Comparison of ENCODE assay signal across 22 cellular contexts in genomic region chr2:179435021-179435420, GRCh38.
A peak's percentile ranks its signal among the peaks of the same experiment; 100 is the strongest.
DNase-seq lines count a peak whose midpoint lies in the region; ATAC-seq and TF ChIP-seq lines count a peak whose summit lies in the region.
"Had no signal": no experiment of that assay in that cellular context is flagged by ENCODE, and none has a peak within 500 bp of the region (broad histone marks: within the 10 kb centered on the region; RNA-seq: fewer than 3 reads in every experiment).

No MANE protein-coding gene starts in this region.

- TF ChIP-seq CTCF in GM23338 (conservative IDR thresholded peaks at IDR 0.05; ENCODE audit: low read depth in 2 of 2) (no peak), osteoblast (IDR thresholded peaks at IDR 0.05; ENCODE audit: extremely low read depth, low read depth, low read length) (no peak), lower leg skin (IDR thresholded peaks at IDR 0.05) (no peak)

- H3K36me3 Mint-ChIP-seq in GM23338 (ENCODE audit: low read depth), result no peaks in the 10 kb centered on the region
- H3K36me3 Mint-ChIP-seq in activated T-cell treated with anti-CD3 and anti-CD28 coated beads, Interleukin-2, amount 50 U/mL, for 72 hours (ENCODE audit: insufficient read depth in 2 of 2), result no peaks in the 10 kb centered on the region

- H3K79me2 ChIP-seq in GM23338 (replicated peaks; ENCODE audit: insufficient read depth) (no peaks in the 10 kb centered on the region), osteoblast (ENCODE audit: insufficient read depth, low read length) (no peaks in the 10 kb centered on the region)

- no peaks in the 10 kb centered on the region for H3K9me2 ChIP-seq in GM23338 (ENCODE audit: insufficient read depth)

- H3K27ac Mint-ChIP-seq in GM23338, result no peak overlapping the region
- no peak overlapping the region for H3K27ac Mint-ChIP-seq in activated T-cell treated with anti-CD3 and anti-CD28 coated beads, Interleukin-2, amount 50 U/mL, for 72 hours
- H3K27ac Mint-ChIP-seq: CD4-positive, alpha-beta T cell had no signal

- H3K27ac ChIP-seq in GM23338 (ENCODE audit: low read depth) (peak overlapping the region; percentile 35; the same call in 1 of the 2 replicates), osteoblast (ENCODE audit: low read depth, low read length) (no peak overlapping the region)
- H3K27ac ChIP-seq: BLaER1, HL-60, Peyer's patch had no signal

- H3F3A ChIP-seq in GM23338 (replicated peaks; ENCODE audit: low read depth), result no peaks in the 10 kb centered on the region

- no peaks in the 10 kb centered on the region for H3K27me3 Mint-ChIP-seq in GM23338 (ENCODE audit: insufficient read depth, low read depth, poor library complexity)
- peaks cover 9% of the 10 kb centered on the region for H3K27me3 Mint-ChIP-seq in activated T-cell treated with anti-CD3 and anti-CD28 coated beads, Interleukin-2, amount 50 U/mL, for 72 hours (ENCODE audit: low read depth)

- DNase-seq in AG08395 (ENCODE audit: low spot score), result peak; percentile 18
- no peak for DNase-seq in GM23338 (ENCODE audit: low spot score)
- peak; percentile 26 for DNase-seq in dedifferentiated amniotic fluid mesenchymal stem cell (ENCODE audit: extremely low spot score)
- no peak for DNase-seq in osteoblast (ENCODE audit: insufficient read length, low spot score, missing footprints)
- DNase-seq in activated T-cell treated with anti-CD3 and anti-CD28 coated beads, Interleukin-2, amount 50 U/mL, for 72 hours, result no peak
- DNase-seq in AML-193 (lab: John Stamatoyannopoulos, UW), result no peak
- DNase-seq in lower leg skin (ENCODE audit: low spot score in 2 of 2), result no peak
- DNase-seq in NOMO-1 (lab: John Stamatoyannopoulos, UW; ENCODE audit: unreplicated experiment in 2 of 2), result no peak
- DNase-seq: CD4-positive, alpha-beta T cell; COR-L47; DMS79; KG1; NCI-H1092 treated with DMSO at 0.1 percent for 48 hours; NCI-H2029 treated with DMSO at 0.1 percent for 48 hours; NCI-H226; NCI-H510A treated with DMSO at 0.1 percent for 48 hours; NCI-H774; Peyer's patch; Right ventricle myocardium superior had no signal

- H3K9me3 ChIP-seq in osteoblast (ENCODE audit: low read depth, low read length), result no peaks in the 10 kb centered on the region
- H3K9me3 ChIP-seq: BLaER1, HAP-1, Peyer's patch had no signal

- intact Hi-C loops in lower leg skin (cut with DNase I; ENCODE audit: low total_unique reads), result no loop called here

- H3K4me2 ChIP-seq in GM23338 (peak overlapping the region; percentile 0; the same call in 1 of the 2 replicates), osteoblast (ENCODE audit: insufficient read depth, low read length) (peak overlapping the region; percentile 41)
- H3K4me2 ChIP-seq: BLaER1 had no signal

- H3K27me3 ChIP-seq in GM23338 (ENCODE audit: insufficient read depth), result no peaks in the 10 kb centered on the region
- H3K27me3 ChIP-seq in osteoblast (ENCODE audit: insufficient read depth, low read length), result no peaks in the 10 kb centered on the region
- H3K27me3 ChIP-seq: BLaER1, Peyer's patch had no signal

- ATAC-seq in GM23338, result no peak
- no peak for ATAC-seq in activated T-cell treated with anti-CD3 and anti-CD28 coated beads, Interleukin-2, amount 50 U/mL, for 72 hours (replicated peaks in 1 of 2)

- TF ChIP-seq POLR2A in lower leg skin (IDR thresholded peaks at IDR 0.05), result no peak

- H3K36me3 ChIP-seq in GM23338 (ENCODE audit: insufficient read depth) (no peaks in the 10 kb centered on the region), osteoblast (ENCODE audit: insufficient read depth, low read length) (no peaks in the 10 kb centered on the region)
- H3K36me3 ChIP-seq: BLaER1, HAP-1, Peyer's patch had no signal

- H3K4me1 ChIP-seq in GM23338 (ENCODE audit: insufficient read depth) (peaks cover 31% of the 10 kb centered on the region), osteoblast (ENCODE audit: insufficient read depth, low read length) (no peaks in the 10 kb centered on the region)
- H3K4me1 ChIP-seq: BLaER1, Peyer's patch had no signal

- 58 to 71% methylated on average over 4 of the region's 4 CpGs for WGBS in lower leg skin, 2 donors

- H4K20me1 ChIP-seq in GM23338 (replicated peaks; ENCODE audit: insufficient read depth) (no peaks in the 10 kb centered on the region), osteoblast (ENCODE audit: insufficient read depth, low read length) (no peaks in the 10 kb centered on the region)
- H4K20me1 ChIP-seq: BLaER1 had no signal

- H2AFZ ChIP-seq in GM23338 (0 out of 2 replicates have a peak overlapping the region, but pooled peaks have one; percentile 7), osteoblast (ENCODE audit: low read length) (peak overlapping the region; percentile 76)

- H3K4me3 ChIP-seq in GM23338, result no peak overlapping the region
- peak overlapping the region; percentile 12 for H3K4me3 ChIP-seq in osteoblast (ENCODE audit: insufficient read depth, low read length)
- H3K4me3 ChIP-seq in lower leg skin (ENCODE audit: low read depth, poor library complexity, severe bottlenecking), result no peak overlapping the region
- H3K4me3 ChIP-seq: BLaER1, HAP-1, Peyer's patch had no signal

- no peak overlapping the region for H3K4me3 Mint-ChIP-seq in GM23338
- H3K4me3 Mint-ChIP-seq in activated T-cell treated with anti-CD3 and anti-CD28 coated beads, Interleukin-2, amount 50 U/mL, for 72 hours, result no peak overlapping the region
- H3K4me3 Mint-ChIP-seq: CD4-positive, alpha-beta T cell had no signal

- H3K9me3 Mint-ChIP-seq in GM23338, result no peaks in the 10 kb centered on the region
- H3K9me3 Mint-ChIP-seq in activated T-cell treated with anti-CD3 and anti-CD28 coated beads, Interleukin-2, amount 50 U/mL, for 72 hours, result no peaks in the 10 kb centered on the region
- H3K9me3 Mint-ChIP-seq: CD4-positive, alpha-beta T cell had no signal

- peaks cover 18% of the 10 kb centered on the region for H3K4me1 Mint-ChIP-seq in GM23338
- no peaks in the 10 kb centered on the region for H3K4me1 Mint-ChIP-seq in activated T-cell treated with anti-CD3 and anti-CD28 coated beads, Interleukin-2, amount 50 U/mL, for 72 hours (ENCODE audit: low read depth)

TF ChIP-seq in GM23338, 12 proteins besides CTCF, POLR2A, EP300 and RAD21:
- no peak for TF ChIP-seq NANOG (IDR thresholded peaks at IDR 0.05; ENCODE audit: borderline replicate concordance)
- no peak for TF ChIP-seq EZH2 (IDR thresholded peaks at IDR 0.05; ENCODE audit: low read depth, unreplicated experiment)
- no peak for TF ChIP-seq JUNB (IDR thresholded peaks at IDR 0.05; ENCODE audit: unreplicated experiment)
- no peak for TF ChIP-seq POLR2AphosphoS5 (IDR thresholded peaks at IDR 0.05; ENCODE audit: low read depth)
- TF ChIP-seq ZNF114 (CRISPR knock-in tag; IDR thresholded peaks at IDR 0.05), result no peak
- TF ChIP-seq REST (IDR thresholded peaks at IDR 0.05; ENCODE audit: unreplicated experiment), result no peak

Comparison
In these comparisons a context has a peak if more than half of its experiments do, and no peak if none do; other contexts are left out.
1. DNase-seq: peak in AG08395 (single experiment) and dedifferentiated amniotic fluid mesenchymal stem cell (single experiment); none in GM23338 (single experiment), osteoblast (single experiment), activated T-cell treated with anti-CD3 and anti-CD28 coated beads, Interleukin-2, amount 50 U/mL, for 72 hours (0 of 2), AML-193 (0 of 2), lower leg skin (0 of 2) and NOMO-1 (0 of 2).